Comparison of ENCODE assay signal across 17 cellular contexts in genomic region chr15:49848824-49849209, GRCh38.
"Had no signal": no experiment of that assay in that cellular context is flagged by ENCODE, and none has a peak within 500 bp of the region (broad histone marks: within the 10 kb centered on the region; RNA-seq: fewer than 3 reads in every experiment).

No MANE protein-coding gene starts in this region.

- H2AFZ ChIP-seq: neural progenitor cell had no signal

- H3K4me2 ChIP-seq: neural progenitor cell had no signal

- H3K36me3 ChIP-seq: neural progenitor cell, right atrium auricular region had no signal

- ATAC-seq: esophagus mucosa; SK-N-SH treated with all-trans-retinoic acid at 6 μM for 48 hours; stimulated activated effector memory CD8-positive, alpha-beta T cell treated with anti-CD3 and anti-CD28 coated beads, Interleukin-12 subunit alpha, Interleukin-12 subunit beta, amount 100 ng/mL, for 72 hours had no signal

- H3K4me1 ChIP-seq: neural progenitor cell had no signal

- H3K36me3 Mint-ChIP-seq: activated naive CD4-positive, alpha-beta T cell treated with anti-CD3 and anti-CD28 coated beads, Interleukin-2, amount 10 ng/mL, durations not matched to agents 7 days and 5 days; neural progenitor cell; stimulated activated effector memory CD8-positive, alpha-beta T cell treated with anti-CD3 and anti-CD28 coated beads, Interleukin-12 subunit alpha, Interleukin-12 subunit beta, amount 100 ng/mL, for 72 hours had no signal

- H3K4me3 ChIP-seq: dorsolateral prefrontal cortex, neural progenitor cell, right atrium auricular region had no signal

- FAIRE-seq: small intestine had no signal

- H3K27ac ChIP-seq: dorsolateral prefrontal cortex, neural progenitor cell had no signal

- H3K9me3 Mint-ChIP-seq: activated naive CD4-positive, alpha-beta T cell treated with anti-CD3 and anti-CD28 coated beads, Interleukin-2, amount 10 ng/mL, durations not matched to agents 7 days and 5 days; neural progenitor cell; stimulated activated effector memory CD8-positive, alpha-beta T cell treated with anti-CD3 and anti-CD28 coated beads, Interleukin-12 subunit alpha, Interleukin-12 subunit beta, amount 100 ng/mL, for 72 hours had no signal

- H3K4me1 Mint-ChIP-seq: activated B cell treated with CpG ODN at 0.5 μM for 24 hours; activated CD4-positive, alpha-beta T cell treated with anti-CD3 and anti-CD28 coated beads, Interleukin-2, amount 10 ng/mL, durations not matched to agents 7 days and 5 days; activated naive CD4-positive, alpha-beta T cell treated with anti-CD3 and anti-CD28 coated beads, Interleukin-2, amount 10 ng/mL, durations not matched to agents 7 days and 5 days; neural progenitor cell; stimulated activated effector memory CD8-positive, alpha-beta T cell treated with anti-CD3 and anti-CD28 coated beads, Interleukin-12 subunit alpha, Interleukin-12 subunit beta, amount 100 ng/mL, for 72 hours had no signal

- DNase-seq: activated B cell treated with CpG ODN at 0.5 μM for 24 hours; activated CD4-positive, alpha-beta T cell treated with anti-CD3 and anti-CD28 coated beads, Interleukin-2, amount 10 ng/mL, durations not matched to agents 7 days and 5 days; activated CD8-positive, alpha-beta memory T cell treated with anti-CD3 and anti-CD28 coated beads for 24 hours; activated naive CD4-positive, alpha-beta T cell treated with anti-CD3 and anti-CD28 coated beads, Interleukin-2, amount 10 ng/mL, durations not matched to agents 7 days and 5 days; dorsolateral prefrontal cortex; hippocampal formation; left ventricle myocardium superior; mesendoderm; posterior cingulate gyrus; small intestine; trophoblast cell had no signal

- H3K4me3 Mint-ChIP-seq: activated B cell treated with CpG ODN at 0.5 μM for 24 hours; activated CD4-positive, alpha-beta T cell treated with anti-CD3 and anti-CD28 coated beads, Interleukin-2, amount 10 ng/mL, durations not matched to agents 7 days and 5 days; activated naive CD4-positive, alpha-beta T cell treated with anti-CD3 and anti-CD28 coated beads, Interleukin-2, amount 10 ng/mL, durations not matched to agents 7 days and 5 days; neural progenitor cell; stimulated activated effector memory CD8-positive, alpha-beta T cell treated with anti-CD3 and anti-CD28 coated beads, Interleukin-12 subunit alpha, Interleukin-12 subunit beta, amount 100 ng/mL, for 72 hours; T-helper 1 cell treated with Interleukin-12 subunit alpha and Interleukin-12 subunit beta and Interleukin-4 antibody, amounts not matched to agents 30 μg/mL and 1 μg/mL, for 36 hours had no signal

- H3K27ac Mint-ChIP-seq: activated B cell treated with CpG ODN at 0.5 μM for 24 hours; activated CD4-positive, alpha-beta T cell treated with anti-CD3 and anti-CD28 coated beads, Interleukin-2, amount 10 ng/mL, durations not matched to agents 7 days and 5 days; activated naive CD4-positive, alpha-beta T cell treated with anti-CD3 and anti-CD28 coated beads, Interleukin-2, amount 10 ng/mL, durations not matched to agents 7 days and 5 days; neural progenitor cell; stimulated activated effector memory CD8-positive, alpha-beta T cell treated with anti-CD3 and anti-CD28 coated beads, Interleukin-12 subunit alpha, Interleukin-12 subunit beta, amount 100 ng/mL, for 72 hours; T-helper 1 cell treated with Interleukin-12 subunit alpha and Interleukin-12 subunit beta and Interleukin-4 antibody, amounts not matched to agents 30 μg/mL and 1 μg/mL, for 36 hours had no signal

- H3K9ac ChIP-seq: neural progenitor cell had no signal

- H3K27me3 Mint-ChIP-seq: activated B cell treated with CpG ODN at 0.5 μM for 24 hours had no signal

- H3K27me3 ChIP-seq: dorsolateral prefrontal cortex, neural progenitor cell, right atrium auricular region had no signal
